In the genomic region with DNA sequence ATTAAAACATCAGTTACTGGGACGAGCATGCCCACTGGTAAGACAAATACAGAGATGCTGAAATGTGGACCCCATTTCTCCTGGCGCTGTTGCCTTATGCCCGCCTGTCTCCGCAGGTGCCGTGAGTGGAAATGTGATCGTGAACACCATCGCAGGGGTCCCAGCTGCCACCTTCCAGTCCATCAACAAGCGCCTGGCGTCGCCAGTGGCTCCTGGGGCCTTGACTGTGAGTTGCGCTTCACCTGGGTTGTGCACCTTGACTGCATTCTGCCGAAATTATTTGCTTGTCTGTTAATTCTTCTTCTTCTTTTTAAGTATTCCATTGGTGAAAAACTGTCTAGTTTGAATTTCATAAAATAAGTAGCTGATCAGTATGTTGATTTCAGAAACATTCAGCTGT, we compare ENCODE assay signal across 15 cellular contexts.
DNase-seq lines count a peak whose midpoint lies in the region; ATAC-seq, FAIRE-seq and TF ChIP-seq lines count a peak whose summit lies in the region.
"Had no signal": no experiment of that assay in that cellular context is flagged by ENCODE, and none has a peak within 500 bp of the region (broad histone marks: within the 10 kb centered on the region; RNA-seq: fewer than 3 reads in every experiment).

No MANE protein-coding gene starts in this region.

- DNase-seq in IMR-90, result no peak
- no peak for DNase-seq in central memory CD8-positive, alpha-beta T cell (ENCODE audit: low spot score in 2 of 2)
- DNase-seq in memory B cell (ENCODE audit: low spot score in 2 of 2), result no peak
- DNase-seq in kidney, result no peak
- DNase-seq in small intestine, result no peak
- DNase-seq: ACHN; AML-193; Calu3; CD8-positive, alpha-beta T cell; DMS79 treated with DMSO at 0.1 percent for 48 hours; GF-D8 had no signal

- H3K14ac ChIP-seq in IMR-90 (replicated peaks; ENCODE audit: low read depth, low read length), result no peak overlapping the region

- H2BK5ac ChIP-seq in IMR-90 (ENCODE audit: low read depth, low read length, poor library complexity, severe bottlenecking), result peak overlapping the region; percentile 56

- H2BK20ac ChIP-seq in IMR-90 (ENCODE audit: low read depth, low read length), result no peak overlapping the region

- H3K27ac ChIP-seq in IMR-90 (ENCODE audit: insufficient read depth, low read length) (no peak overlapping the region), kidney (ENCODE audit: low read depth in 2 of 2, low read length in 2 of 2) (no peak overlapping the region), small intestine (ENCODE audit: low read depth in 1 of 2, low read length in 1 of 2) (no peak overlapping the region)

- intact Hi-C loops in IMR-90 (cut with micrococcal nuclease) (no loop called here), kidney (cut with DNase I) (no loop called here)

- no peak overlapping the region for H2AK5ac ChIP-seq in IMR-90 (ENCODE audit: low read depth, low read length)

- ATAC-seq in IMR-90 (ENCODE audit: low read depth), result no peak
- no peak for ATAC-seq in central memory CD8-positive, alpha-beta T cell (replicated peaks; ENCODE audit: extremely low read depth, poor library complexity, severe bottlenecking)
- ATAC-seq in memory B cell (ENCODE audit: low read depth), result no peak
- ATAC-seq in HG02623 (IDR thresholded peaks at IDR 0.05; ENCODE audit: unreplicated experiment), result no peak
- ATAC-seq: CD8-positive, alpha-beta T cell; GM12878 had no signal

- H3K27me3 ChIP-seq in IMR-90 (ENCODE audit: control insufficient read depth, insufficient read depth, low read length), result no peaks in the 10 kb centered on the region
- no peaks in the 10 kb centered on the region for H3K27me3 ChIP-seq in small intestine (ENCODE audit: control insufficient read depth in 2 of 2, insufficient read depth in 2 of 2, low read length in 2 of 2)

- no peaks in the 10 kb centered on the region for H3K9me1 ChIP-seq in IMR-90 (ENCODE audit: insufficient read depth, low read length)

- no peak overlapping the region for H3K56ac ChIP-seq in IMR-90 (ENCODE audit: extremely low read depth, insufficient read depth, low read length)

- H3K4me1 Mint-ChIP-seq in central memory CD8-positive, alpha-beta T cell, result no peaks in the 10 kb centered on the region
- H3K4me1 Mint-ChIP-seq in memory B cell, result peaks cover 25% of the 10 kb centered on the region

- H3K27ac Mint-ChIP-seq in central memory CD8-positive, alpha-beta T cell (ENCODE audit: low read depth), result peak overlapping the region; percentile 65
- peak overlapping the region; percentile 65 for H3K27ac Mint-ChIP-seq in memory B cell
- H3K27ac Mint-ChIP-seq: CD8-positive, alpha-beta T cell had no signal

- FAIRE-seq in kidney (lab: Jason Lieb, UNC), result no peak
- no peak for FAIRE-seq in small intestine (lab: Jason Lieb, UNC)
- FAIRE-seq: A204.1, GM12878 had no signal

- no peak overlapping the region for H4K8ac ChIP-seq in IMR-90 (ENCODE audit: low read depth in 2 of 2, low read length in 2 of 2)

- POLR2A ChIA-PET in IMR-90 (lab: Charles Lee; ENCODE audit: unreplicated experiment), result no interaction called here

- in situ Hi-C loops in IMR-90 (cut with MboI; ENCODE audit: low sequenced_read_pairs), result no loop called here

- no peak overlapping the region for H4K5ac ChIP-seq in IMR-90 (ENCODE audit: low read depth, low read length)

- no peaks in the 10 kb centered on the region; the same call in 1 of the 2 replicates for H4K20me1 ChIP-seq in IMR-90 (ENCODE audit: insufficient read depth, low read length)

- H3K9ac ChIP-seq in IMR-90 (ENCODE audit: low read depth, low read length), result no peak overlapping the region
- H3K9ac ChIP-seq in kidney (ENCODE audit: low read length in 2 of 2), result no peak overlapping the region

- H3K36me3 ChIP-seq in IMR-90 (ENCODE audit: control insufficient read depth, insufficient read depth, low read length) (peaks cover 62% of the 10 kb centered on the region), kidney (ENCODE audit: control insufficient read depth in 1 of 2, insufficient read depth in 2 of 2, low read length in 2 of 2) (peaks cover 27 to 31% of the 10 kb centered on the region in 2 donors), small intestine (ENCODE audit: control insufficient read depth in 2 of 2, insufficient read depth in 2 of 2, low read length in 2 of 2) (peaks cover 19 to 24% of the 10 kb centered on the region in 2 donors)

- H3K4me1 ChIP-seq in IMR-90 (ENCODE audit: control insufficient read depth, insufficient read depth, low read length), result no peaks in the 10 kb centered on the region
- H3K4me1 ChIP-seq in kidney (ENCODE audit: control insufficient read depth in 1 of 2, insufficient read depth in 1 of 2, low read depth in 1 of 2, low read length in 2 of 2), result peaks cover 6 to 8% of the 10 kb centered on the region in 2 donors
- no peaks in the 10 kb centered on the region for H3K4me1 ChIP-seq in small intestine (ENCODE audit: control insufficient read depth in 2 of 2, insufficient read depth in 1 of 2, low read depth in 1 of 2, low read length in 1 of 2)
- H3K4me1 ChIP-seq: HAP-1 had no signal

- H2BK15ac ChIP-seq in IMR-90 (ENCODE audit: low read depth, low read length), result no peak overlapping the region

- no peaks in the 10 kb centered on the region for H3K9me3 ChIP-seq in IMR-90 (ENCODE audit: control insufficient read depth, insufficient read depth, low read length)
- no peaks in the 10 kb centered on the region for H3K9me3 ChIP-seq in kidney (ENCODE audit: control insufficient read depth in 1 of 2, low read length in 2 of 2)
- no peaks in the 10 kb centered on the region for H3K9me3 ChIP-seq in small intestine (ENCODE audit: control insufficient read depth, low read depth)
- H3K9me3 ChIP-seq: HAP-1 had no signal

- CTCF ChIA-PET in IMR-90 (lab: Yijun Ruan, JAX), result no interaction called here

- no TSS peak for BruUV-seq in IMR-90 (replicated peaks; lab: Mats Ljungman, UMichigan)

- WGBS in IMR-90 (ENCODE audit: extremely low coverage in 2 of 2, insufficient read length in 1 of 2), 2 experiments, result 96% methylated on average over 9 of the region's 12 CpGs; no CpG with 5 or more reads in 1 of the 2 experiments
- WGBS in small intestine, 3 donors, result 96 to 97% (median 96%) methylated on average over 12 of the region's 12 CpGs

- H3K79me1 ChIP-seq in IMR-90 (ENCODE audit: low read depth in 1 of 2, low read length in 2 of 2), result peaks cover 3 to 12% of the 10 kb centered on the region in 2 experiments; a peak in 2 of 4 replicates

- TF ChIP-seq POLR2A in IMR-90 (IDR thresholded peaks at IDR 0.05; ENCODE audit: low read depth, low read length), result no peak

- no peaks in the 10 kb centered on the region for H3K27me3 Mint-ChIP-seq in central memory CD8-positive, alpha-beta T cell
- no peaks in the 10 kb centered on the region for H3K27me3 Mint-ChIP-seq in memory B cell

- no peaks in the 10 kb centered on the region for H3K9me3 Mint-ChIP-seq in central memory CD8-positive, alpha-beta T cell
- H3K9me3 Mint-ChIP-seq in memory B cell, result no peaks in the 10 kb centered on the region
- H3K9me3 Mint-ChIP-seq: CD8-positive, alpha-beta T cell had no signal

- dilution Hi-C loops in IMR-90 (cut with HindIII; ENCODE audit: low sequenced_read_pairs, unreplicated experiment), result no loop called here

- H3K4me2 ChIP-seq in IMR-90 (ENCODE audit: low read depth, low read length), result no peak overlapping the region

- peaks cover 41% of the 10 kb centered on the region for H3K36me3 Mint-ChIP-seq in central memory CD8-positive, alpha-beta T cell (ENCODE audit: insufficient read depth)
- H3K36me3 Mint-ChIP-seq in memory B cell, result peaks cover 48% of the 10 kb centered on the region

- no peak overlapping the region for H2AK9ac ChIP-seq in IMR-90 (replicated peaks; ENCODE audit: low read depth, low read length, poor library complexity)

- TF ChIP-seq CTCF in IMR-90 (conservative IDR thresholded peaks at IDR 0.05; ENCODE audit: low read depth, low read length) (no peak), kidney (IDR thresholded peaks at IDR 0.05; ENCODE audit: borderline replicate concordance, extremely low read depth, insufficient read depth) (no peak)

- no peak overlapping the region for H3K18ac ChIP-seq in IMR-90 (ENCODE audit: low read depth, low read length)

- H3K23ac ChIP-seq in IMR-90 (ENCODE audit: low read depth, low read length), result no peak overlapping the region

- H3K4me3 ChIP-seq in IMR-90 (ENCODE audit: insufficient read depth, low read depth, low read length) (no peak overlapping the region), kidney (ENCODE audit: low read length in 2 of 2) (no peak overlapping the region), small intestine (ENCODE audit: low read depth in 1 of 2, low read length in 2 of 2) (no peak overlapping the region)
- H3K4me3 ChIP-seq: GM12878, HAP-1 had no signal

- H3K4me3 Mint-ChIP-seq in central memory CD8-positive, alpha-beta T cell, result no peak overlapping the region
- no peak overlapping the region for H3K4me3 Mint-ChIP-seq in memory B cell
- H3K4me3 Mint-ChIP-seq: CD8-positive, alpha-beta T cell had no signal

- no peak for TF ChIP-seq RAD21 in IMR-90 (IDR thresholded peaks at IDR 0.05; ENCODE audit: low read length)

- no peak overlapping the region for H2AFZ ChIP-seq in IMR-90 (replicated peaks; ENCODE audit: low read length, poor library complexity)

- no peak overlapping the region for H2BK120ac ChIP-seq in IMR-90 (ENCODE audit: low read depth, low read length)

- no peak overlapping the region for H3K4ac ChIP-seq in IMR-90 (ENCODE audit: low read depth, low read length)

- H4K91ac ChIP-seq in IMR-90 (ENCODE audit: insufficient read depth, low read depth, low read length), result no peak overlapping the region

TF ChIP-seq in IMR-90, 13 proteins besides CTCF, POLR2A, EP300 and RAD21 (continues in another document):
- no peak for TF ChIP-seq CHD1 (IDR thresholded peaks at IDR 0.05; ENCODE audit: low read depth, low read length)
- TF ChIP-seq NFE2L2 (IDR thresholded peaks at IDR 0.05; ENCODE audit: low read depth, low read length), result no peak
- TF ChIP-seq, protein P1, sequence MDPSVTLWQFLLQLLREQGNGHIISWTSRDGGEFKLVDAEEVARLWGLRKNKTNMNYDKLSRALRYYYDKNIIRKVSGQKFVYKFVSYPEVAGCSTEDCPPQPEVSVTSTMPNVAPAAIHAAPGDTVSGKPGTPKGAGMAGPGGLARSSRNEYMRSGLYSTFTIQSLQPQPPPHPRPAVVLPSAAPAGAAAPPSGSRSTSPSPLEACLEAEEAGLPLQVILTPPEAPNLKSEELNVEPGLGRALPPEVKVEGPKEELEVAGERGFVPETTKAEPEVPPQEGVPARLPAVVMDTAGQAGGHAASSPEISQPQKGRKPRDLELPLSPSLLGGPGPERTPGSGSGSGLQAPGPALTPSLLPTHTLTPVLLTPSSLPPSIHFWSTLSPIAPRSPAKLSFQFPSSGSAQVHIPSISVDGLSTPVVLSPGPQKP (IDR thresholded peaks at IDR 0.05; ENCODE audit: borderline replicate concordance, low read depth, low read length), result no peak
- no peak for TF ChIP-seq MXI1 (IDR thresholded peaks at IDR 0.05; ENCODE audit: borderline replicate concordance, low read depth, low read length)
- TF ChIP-seq SMC3 (IDR thresholded peaks at IDR 0.05; ENCODE audit: low read depth, low read length), result no peak
